19 cellular contexts compared by ENCODE assay signal in the genomic region with DNA sequence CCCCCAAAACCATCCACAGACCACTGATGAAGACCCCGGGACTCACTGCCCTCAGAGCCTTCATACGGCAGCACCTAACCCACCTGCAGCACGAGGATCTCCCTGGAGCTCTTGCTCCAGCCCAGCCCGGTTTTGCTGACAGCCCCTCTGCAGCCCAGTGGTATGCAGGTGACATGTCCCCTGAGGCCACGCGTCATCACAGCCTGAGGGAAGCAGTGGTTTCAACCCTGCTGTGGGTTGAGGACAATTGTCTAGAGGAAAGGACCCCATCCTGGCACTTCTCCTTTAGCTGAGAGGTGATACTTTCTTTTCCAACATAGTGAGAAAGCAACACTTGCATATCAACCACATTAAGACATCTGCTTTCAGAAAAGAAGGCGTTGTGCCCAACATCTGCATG.
DNase-seq lines count a peak whose midpoint lies in the region; ATAC-seq and TF ChIP-seq lines count a peak whose summit lies in the region.
"Had no signal": no experiment of that assay in that cellular context is flagged by ENCODE, and none has a peak within 500 bp of the region (broad histone marks: within the 10 kb centered on the region; RNA-seq: fewer than 3 reads in every experiment).

No MANE protein-coding gene starts in this region.

- no peaks in the 10 kb centered on the region; the same call in 1 of the 2 replicates for H3K27me3 ChIP-seq in Karpas-422 (ENCODE audit: low read length)

- H3K9me3 ChIP-seq in Karpas-422 (ENCODE audit: low read length) = no peaks in the 10 kb centered on the region

- ATAC-seq in GM18861 (IDR thresholded peaks at IDR 0.05; ENCODE audit: unreplicated experiment) (no peak), GM19035 (IDR thresholded peaks at IDR 0.05; ENCODE audit: unreplicated experiment) (no peak)

- H3K9me2 ChIP-seq in Karpas-422 (replicated peaks; ENCODE audit: insufficient read depth, low read length) = no peaks in the 10 kb centered on the region

- no peaks in the 10 kb centered on the region for H3K36me3 ChIP-seq in Karpas-422 (ENCODE audit: insufficient read depth, low read length)

- H3K4me1 Mint-ChIP-seq in osteocyte (ENCODE audit: unreplicated experiment) = peaks cover 61% of the 10 kb centered on the region
- H3K4me1 Mint-ChIP-seq: CD8-positive, alpha-beta memory T cell had no signal

- TF ChIP-seq CTCF in VCaP (conservative IDR thresholded peaks at IDR 0.05) (no peak), osteocyte (IDR thresholded peaks at IDR 0.05) (no peak)

- in situ Hi-C loops in G401 (cut with HindIII; ENCODE audit: low sequenced_read_pairs) = no loop called here

- no peak overlapping the region for H3K9ac ChIP-seq in Karpas-422 (ENCODE audit: low read length)
- H3K9ac ChIP-seq: KMS-11 had no signal

- H2AFZ ChIP-seq in Karpas-422 (ENCODE audit: low read length) = no peak overlapping the region

- no peaks in the 10 kb centered on the region for H4K20me1 ChIP-seq in Karpas-422 (ENCODE audit: insufficient read depth, low read depth, low read length)

- H3K4me3 Mint-ChIP-seq in osteocyte (ENCODE audit: unreplicated experiment) = no peak overlapping the region
- H3K4me3 Mint-ChIP-seq: CD8-positive, alpha-beta memory T cell had no signal

- H3K9me3 Mint-ChIP-seq in osteocyte (ENCODE audit: unreplicated experiment) = no peaks in the 10 kb centered on the region
- H3K9me3 Mint-ChIP-seq: CD8-positive, alpha-beta memory T cell had no signal

- H3K4me1 ChIP-seq in Karpas-422 (ENCODE audit: low read length) = peaks cover 28% of the 10 kb centered on the region

- no peak overlapping the region for H3K27ac ChIP-seq in Karpas-422 (ENCODE audit: low read length)
- H3K27ac ChIP-seq in VCaP = peak overlapping the region; percentile 94
- H3K27ac ChIP-seq: KMS-11 had no signal

- no peak overlapping the region for H3K4me3 ChIP-seq in Karpas-422 (ENCODE audit: low read length)

- H3K4me2 ChIP-seq in Karpas-422 (ENCODE audit: low read depth, low read length, poor library complexity, severe bottlenecking) = peak overlapping the region; percentile 17
- H3K4me2 ChIP-seq: KMS-11 had no signal

- peak overlapping the region; percentile 77 for H3K27ac Mint-ChIP-seq in osteocyte (ENCODE audit: unreplicated experiment)
- H3K27ac Mint-ChIP-seq: CD8-positive, alpha-beta memory T cell had no signal

- DNase-seq in Karpas-422 = peak; percentile 57
- no peak for DNase-seq in osteocyte (ENCODE audit: extremely low spot score, unreplicated experiment)
- DNase-seq in activated CD8-positive, alpha-beta memory T cell treated with anti-CD3 and anti-CD28 coated beads for 24 hours = no peak
- no peak for DNase-seq in G401 (ENCODE audit: low spot score)
- DNase-seq: CD8-positive, alpha-beta memory T cell; GDM1; GOT3; HCEC 1CT; IMR-90; NCI-H1417; NCI-H187; NCI-H2107; NCI-H446 treated with DMSO at 0.1 percent for 48 hours; NCI-H526 treated with DMSO at 0.1 percent for 48 hours; OCI-M1 had no signal

- no peaks in the 10 kb centered on the region for H3K27me3 Mint-ChIP-seq in osteocyte (ENCODE audit: unreplicated experiment)

- no peaks in the 10 kb centered on the region for H3K79me2 ChIP-seq in Karpas-422 (ENCODE audit: low read length)

- H3K36me3 Mint-ChIP-seq in osteocyte (ENCODE audit: unreplicated experiment) = peaks cover 38% of the 10 kb centered on the region
- H3K36me3 Mint-ChIP-seq: CD8-positive, alpha-beta memory T cell had no signal
